ENCODE assay signal across 8 cellular contexts in genomic region chr2:218072002-218072401, GRCh38. TPM values are rescaled to one million over a fixed set of nuclear protein-coding genes. Genes with fewer than 3 reads are reported as not detected.
"Had no signal": no experiment of that assay in that cellular context is flagged by ENCODE, and none has a peak within 500 bp of the region (broad histone marks: within the 10 kb centered on the region; RNA-seq: fewer than 3 reads in every experiment).

No MANE protein-coding gene starts in this region.

- DNase-seq: GM23248, GOT3, H7, HCEC 1CT, KBM-7 had no signal

- H3K4me3 ChIP-seq: GM23248 had no signal

- H3K27ac ChIP-seq: GM23248 had no signal

- H3K36me3 Mint-ChIP-seq: IgD-negative memory B cell had no signal

- H3K9ac ChIP-seq: GM23248 had no signal

- H2AFZ ChIP-seq: GM23248 had no signal

RNA-seq across cellular contexts. Expression of gene RUFY4, which starts 2.9 kb away (rescaled TPM):
- total RNA-seq: GM23248, H4, H7, HT-29 had no signal
- polyA plus RNA-seq: GM23248 had no signal

RNA-seq across cellular contexts. Expression of gene CXCR2, which starts 53.8 kb away (rescaled TPM):
- total RNA-seq: GM23248, H4, H7, HT-29 had no signal
- polyA plus RNA-seq: GM23248 had no signal
